13 cellular contexts compared by ENCODE assay signal in genomic region chr16:89695875-89696597, GRCh38. TPM values are rescaled to one million over a fixed set of nuclear protein-coding genes. Genes with fewer than 3 reads are reported as not detected.
DNase-seq lines count a peak whose midpoint lies in the region; ATAC-seq and TF ChIP-seq lines count a peak whose summit lies in the region.
"Had no signal": no experiment of that assay in that cellular context is flagged by ENCODE, and none has a peak within 500 bp of the region (broad histone marks: within the 10 kb centered on the region; RNA-seq: fewer than 3 reads in every experiment).

No MANE protein-coding gene starts in this region.

- H3K27ac ChIP-seq in mammary epithelial cell (ENCODE audit: insufficient read depth, low read depth, low read length) (no peak overlapping the region), osteoblast (ENCODE audit: low read depth, low read length) (no peak overlapping the region)
- H3K27ac ChIP-seq: pancreas, PC-9 had no signal

- H3K9me3 ChIP-seq in mammary epithelial cell (replicated peaks; ENCODE audit: insufficient read depth, low read length): no peaks in the 10 kb centered on the region
- no peaks in the 10 kb centered on the region for H3K9me3 ChIP-seq in osteoblast (ENCODE audit: low read depth, low read length)
- H3K9me3 ChIP-seq: pancreas had no signal

- peaks cover 8% of the 10 kb centered on the region for H3K36me3 ChIP-seq in mammary epithelial cell (ENCODE audit: insufficient read depth, low read length)
- H3K36me3 ChIP-seq in osteoblast (ENCODE audit: insufficient read depth, low read length): peaks cover 27% of the 10 kb centered on the region

- no peaks in the 10 kb centered on the region for H3K27me3 Mint-ChIP-seq in WTC11 (ENCODE audit: low read depth)
- H3K27me3 Mint-ChIP-seq: activated B cell treated with CpG ODN at 0.5 μM for 24 hours; activated naive CD4-positive, alpha-beta T cell treated with anti-CD3 and anti-CD28 coated beads, Interleukin-2, amount 50 U/mL, for 24 hours had no signal

- 79% methylated on average over 15 of the region's 21 CpGs for WGBS in mammary epithelial cell (ENCODE audit: low coverage, missing lambda C conversion rate)

- peak; percentile 62 for DNase-seq in activated effector memory CD4-positive, alpha-beta T cell treated with anti-CD3 and anti-CD28 coated beads, Interleukin-2, amount 50 U/mL, for 16 hours
- no peak for DNase-seq in activated effector memory CD4-positive, alpha-beta T cell treated with Interleukin-2 at 50 U/mL for 16 hours
- DNase-seq in mammary epithelial cell (no peak), osteoblast (ENCODE audit: insufficient read length, low spot score, missing footprints) (peak; percentile 86), NOMO-1 treated with DMSO at 0.1 percent for 48 hours (lab: John Stamatoyannopoulos, UW; ENCODE audit: unreplicated experiment) (no peak), WTC11 (ENCODE audit: low spot score) (no peak)
- DNase-seq: activated B cell treated with CpG ODN at 0.5 μM for 24 hours, foreskin melanocyte, midbrain, NCI-H345, PC-9 had no signal

- H3K4me1 Mint-ChIP-seq in WTC11: peaks cover 6% of the 10 kb centered on the region

- BruUV-seq in mammary epithelial cell (replicated peaks; lab: Mats Ljungman, UMichigan): TSS peak; percentile 44

- H3K27ac Mint-ChIP-seq in WTC11: no peak overlapping the region
- H3K27ac Mint-ChIP-seq: activated B cell treated with CpG ODN at 0.5 μM for 24 hours; activated naive CD4-positive, alpha-beta T cell treated with anti-CD3 and anti-CD28 coated beads, Interleukin-2, amount 50 U/mL, for 24 hours had no signal

- dilution Hi-C loops in mammary epithelial cell (cut with HindIII; ENCODE audit: low sequenced_read_pairs): no loop called here

- no peak overlapping the region for H3K4me3 Mint-ChIP-seq in WTC11
- H3K4me3 Mint-ChIP-seq: activated B cell treated with CpG ODN at 0.5 μM for 24 hours; activated naive CD4-positive, alpha-beta T cell treated with anti-CD3 and anti-CD28 coated beads, Interleukin-2, amount 50 U/mL, for 24 hours had no signal

- H3K79me2 ChIP-seq in mammary epithelial cell (ENCODE audit: insufficient read depth, low read length) (no peaks in the 10 kb centered on the region), osteoblast (ENCODE audit: insufficient read depth, low read length) (peaks cover 3% of the 10 kb centered on the region)

- in situ Hi-C loops in mammary epithelial cell (cut with MboI; ENCODE audit: low sequenced_read_pairs in 2 of 2): no loop called here

- H3K36me3 Mint-ChIP-seq in WTC11: peaks cover 26% of the 10 kb centered on the region

- no peaks in the 10 kb centered on the region for H3K27me3 ChIP-seq in mammary epithelial cell (ENCODE audit: insufficient read depth, low read length)
- no peaks in the 10 kb centered on the region for H3K27me3 ChIP-seq in osteoblast (ENCODE audit: insufficient read depth, low read length)
- H3K27me3 ChIP-seq: pancreas had no signal

- POLR2A ChIA-PET in WTC11 (lab: Charles Lee): interaction anchor here (1.1 to 1.2 kb wide), 2 partner anchors 10 to 130 kb away, joined by 3 read pairs; partner anchors contain the start of gene CDK10

- no peak overlapping the region for H3K4me2 ChIP-seq in mammary epithelial cell (ENCODE audit: insufficient read depth, low read depth, low read length)
- H3K4me2 ChIP-seq in osteoblast (ENCODE audit: insufficient read depth, low read length): no peak overlapping the region
- H3K4me2 ChIP-seq: PC-9 had no signal

- H3K4me1 ChIP-seq in mammary epithelial cell (ENCODE audit: insufficient read depth, low read length) (peaks cover 12% of the 10 kb centered on the region), osteoblast (ENCODE audit: insufficient read depth, low read length) (peaks cover 9% of the 10 kb centered on the region)

- H2AFZ ChIP-seq in mammary epithelial cell (ENCODE audit: low read depth, low read length): no peak overlapping the region
- no peak overlapping the region for H2AFZ ChIP-seq in osteoblast (ENCODE audit: low read length)
- H2AFZ ChIP-seq: PC-9 had no signal

- H3K9ac ChIP-seq in mammary epithelial cell (ENCODE audit: insufficient read depth, low read length): no peak overlapping the region

- TF ChIP-seq CTCF in mammary epithelial cell (conservative IDR thresholded peaks at IDR 0.05 in 1 of 2, IDR thresholded peaks at IDR 0.05 in 1 of 2; ENCODE audit: extremely low read depth in 1 of 2, insufficient read depth in 1 of 2, low read depth in 1 of 2, low read length in 2 of 2) (no peak), osteoblast (IDR thresholded peaks at IDR 0.05; ENCODE audit: extremely low read depth, low read depth, low read length) (no peak), WTC11 (IDR thresholded peaks at IDR 0.05) (no peak)

- no peak for ATAC-seq in WTC11
- ATAC-seq: pancreas had no signal

- H4K20me1 ChIP-seq in mammary epithelial cell (ENCODE audit: insufficient read depth, low read length) (peaks cover 2% of the 10 kb centered on the region), osteoblast (ENCODE audit: insufficient read depth, low read length) (peaks cover 18% of the 10 kb centered on the region)

- H3K4me3 ChIP-seq in mammary epithelial cell (replicated peaks in 1 of 3; ENCODE audit: insufficient read depth in 1 of 3, low read depth in 2 of 3, low read length in 3 of 3) (no peak overlapping the region), osteoblast (ENCODE audit: insufficient read depth, low read length) (no peak overlapping the region)
- H3K4me3 ChIP-seq: pancreas, PC-9 had no signal

- CTCF ChIA-PET in mammary epithelial cell (lab: Charles Lee; ENCODE audit: low non-redundant PET) (interaction anchor here (0.6 kb wide), 1 partner anchor 165 kb away, joined by 6 read pairs; no protein-coding TSS in a partner anchor), WTC11 (lab: Charles Lee) (interaction anchor here (0.5 to 2.5 kb wide), 2 partner anchors 10 to 79 kb away, joined by 4 to 9 read pairs; no protein-coding TSS in a partner anchor)

- no peaks in the 10 kb centered on the region for H3K9me3 Mint-ChIP-seq in WTC11
- H3K9me3 Mint-ChIP-seq: activated B cell treated with CpG ODN at 0.5 μM for 24 hours; activated naive CD4-positive, alpha-beta T cell treated with anti-CD3 and anti-CD28 coated beads, Interleukin-2, amount 50 U/mL, for 24 hours had no signal

- intact Hi-C loops in mammary epithelial cell (cut with micrococcal nuclease): no loop called here

TF ChIP-seq in WTC11, 78 proteins besides CTCF, POLR2A, EP300 and RAD21:
- no peak for TF ChIP-seq ZBTB21 (CRISPR knock-in tag; IDR thresholded peaks at IDR 0.05; ENCODE audit: borderline replicate concordance)
TF ChIP-seq in WTC11: peak in this region for 0.

RNA-seq across cellular contexts. Expression of gene SPATA2L, which starts 5.5 kb away (rescaled TPM):
- total RNA-seq in mammary epithelial cell: 1 to 10 TPM; 6.8 to 7.4 TPM
- polyA plus RNA-seq in mammary epithelial cell: 3.2 TPM
- polyA minus RNA-seq in mammary epithelial cell: 0.36 TPM
- total RNA-seq in osteoblast: 12.1 and 14.8 TPM in 2 replicates
- 12.1 to 15.7 TPM (median 14.1 TPM) in 3 replicates for total RNA-seq in WTC11 (2021)

RNA-seq across cellular contexts. Expression of gene CDK10, which starts 9.5 kb away (rescaled TPM):
- 10 to 100 TPM; 38.5 to 72.0 TPM for total RNA-seq in mammary epithelial cell
- 42.1 TPM for polyA plus RNA-seq in mammary epithelial cell
- 13.5 TPM for polyA minus RNA-seq in mammary epithelial cell
- 24.8 and 37.6 TPM in 2 replicates for total RNA-seq in osteoblast
- 79.8 to 102 TPM (median 81.6 TPM) in 3 replicates for total RNA-seq in WTC11 (2021)

RNA-seq across cellular contexts. Expression of gene VPS9D1, which starts 24.7 kb away (rescaled TPM):
- total RNA-seq in mammary epithelial cell (1 to 10 TPM; 4.3 to 8.0 TPM), osteoblast (13.3 and 14.5 TPM in 2 replicates), WTC11 (2021) (3.8 to 5.6 TPM (median 4.2 TPM) in 3 replicates)
- 3.5 TPM for polyA plus RNA-seq in mammary epithelial cell
- 2.7 TPM for polyA minus RNA-seq in mammary epithelial cell

RNA-seq across cellular contexts. Expression of gene ZNF276, which starts 25.3 kb away (rescaled TPM):
- total RNA-seq in mammary epithelial cell (10 to 100 TPM; 11.5 to 20.4 TPM), osteoblast (11.5 and 12.3 TPM in 2 replicates), WTC11 (2021) (13.9 to 17.2 TPM (median 16.6 TPM) in 3 replicates)
- 9.8 TPM for polyA plus RNA-seq in mammary epithelial cell
- 4.3 TPM for polyA minus RNA-seq in mammary epithelial cell

RNA-seq across cellular contexts. Expression of gene SPATA33, which starts 38.4 kb away (rescaled TPM):
- total RNA-seq in mammary epithelial cell (10 to 100 TPM in 1 of 2 donors, 1 to 10 TPM in 1; 2.2 to 11.2 TPM), osteoblast (3.2 and 3.3 TPM in 2 replicates), WTC11 (2021) (12.0 to 12.8 TPM (median 12.2 TPM) in 3 replicates)
- polyA plus RNA-seq in mammary epithelial cell: 6.4 TPM
- 3.5 TPM for polyA minus RNA-seq in mammary epithelial cell

Comparison
In these comparisons a context has a peak if more than half of its experiments do, and no peak if none do; other contexts are left out.
1. DNase-seq: peak in activated effector memory CD4-positive, alpha-beta T cell treated with anti-CD3 and anti-CD28 coated beads, Interleukin-2, amount 50 U/mL, for 16 hours (single experiment) and osteoblast (single experiment); none in activated effector memory CD4-positive, alpha-beta T cell treated with Interleukin-2 at 50 U/mL for 16 hours (single experiment), mammary epithelial cell (single experiment), NOMO-1 treated with DMSO at 0.1 percent for 48 hours (single experiment) and WTC11 (single experiment).